Comparison of ENCODE assay signal across 33 cellular contexts in genomic region chr10:13665516-13666262, GRCh38.
"Had no signal": no experiment of that assay in that cellular context is flagged by ENCODE, and none has a peak within 500 bp of the region (broad histone marks: within the 10 kb centered on the region; RNA-seq: fewer than 3 reads in every experiment).

No MANE protein-coding gene starts in this region.

- H3K36me3 Mint-ChIP-seq: activated CD8-positive, alpha-beta memory T cell treated with anti-CD3 and anti-CD28 coated beads, Interleukin-2, amount 10 ng/mL, durations not matched to agents 7 days and 5 days; activated naive CD8-positive, alpha-beta T cell treated with anti-CD3 and anti-CD28 coated beads for 36 hours had no signal

- H3K27me3 Mint-ChIP-seq: activated B cell treated with CpG ODN at 0.5 μM for 24 hours; activated CD4-positive, alpha-beta memory T cell treated with anti-CD3 and anti-CD28 coated beads for 36 hours; activated CD4-positive, alpha-beta T cell treated with anti-CD3 and anti-CD28 coated beads for 36 hours; activated CD4-positive, alpha-beta T cell treated with anti-CD3 and anti-CD28 coated beads, Interleukin-2, amount 10 ng/mL, durations not matched to agents 24 days and 14 days; activated naive CD4-positive, alpha-beta T cell treated with anti-CD3 and anti-CD28 coated beads, Interleukin-2, amount 50 U/mL, for 24 hours; activated naive CD8-positive, alpha-beta T cell treated with anti-CD3 and anti-CD28 coated beads for 36 hours; activated naive CD8-positive, alpha-beta T cell treated with anti-CD3 and anti-CD28 coated beads, Interleukin-2, amount 50 U/mL, for 24 hours; T-helper 17 cell had no signal

- H3K27ac ChIP-seq: adrenal gland, body of pancreas, colonic mucosa, epithelial cell of prostate, esophagus squamous epithelium, gastroesophageal sphincter, WERI-Rb-1 had no signal

- H3K9me3 ChIP-seq: adrenal gland, body of pancreas, colonic mucosa, esophagus squamous epithelium, gastroesophageal sphincter had no signal

- H3K27me3 ChIP-seq: adrenal gland, body of pancreas, colonic mucosa, esophagus squamous epithelium, gastroesophageal sphincter had no signal

- H3K27ac Mint-ChIP-seq: activated B cell treated with CpG ODN at 0.5 μM for 24 hours; activated CD4-positive, alpha-beta memory T cell treated with anti-CD3 and anti-CD28 coated beads for 36 hours; activated CD4-positive, alpha-beta T cell treated with anti-CD3 and anti-CD28 coated beads for 36 hours; activated CD4-positive, alpha-beta T cell treated with anti-CD3 and anti-CD28 coated beads, Interleukin-2, amount 10 ng/mL, durations not matched to agents 24 days and 14 days; activated CD8-positive, alpha-beta memory T cell treated with anti-CD3 and anti-CD28 coated beads, Interleukin-2, amount 10 ng/mL, durations not matched to agents 7 days and 5 days; activated CD8-positive, alpha-beta T cell treated with anti-CD3 and anti-CD28 coated beads, Interleukin-2, amount 10 ng/mL, durations not matched to agents 7 days and 5 days; activated naive CD4-positive, alpha-beta T cell treated with anti-CD3 and anti-CD28 coated beads for 36 hours; activated naive CD4-positive, alpha-beta T cell treated with anti-CD3 and anti-CD28 coated beads, Interleukin-2, amount 50 U/mL, for 24 hours; activated naive CD8-positive, alpha-beta T cell treated with anti-CD3 and anti-CD28 coated beads for 36 hours; activated naive CD8-positive, alpha-beta T cell treated with anti-CD3 and anti-CD28 coated beads, Interleukin-2, amount 50 U/mL, for 24 hours; activated T-helper 1 cell treated with anti-CD3 and anti-CD28 coated beads, Interleukin-12 subunit alpha, Interleukin-12 subunit beta, Interleukin-2, Interleukin-4 antibody, amounts not matched to agents 30 ng/mL and 10 ng/mL and 1 ng/mL, durations not matched to agents 14 hours and 24 hours and 36 hours; activated T-helper 2 cell treated with anti-CD3 and anti-CD28 coated beads, Interferon-gamma antibody, Interleukin-2, Interleukin-4, amounts not matched to agents 10 μg/mL and 5 μg/mL and 100 μg/mL, durations not matched to agents 14 hours and 24 hours and 36 hours; T-helper 17 cell; T-helper 2 cell treated with Interferon-gamma antibody and Interleukin-4, amounts not matched to agents 5 μg/mL and 100 μg/mL, for 36 hours had no signal

- H3K9me3 Mint-ChIP-seq: activated B cell treated with CpG ODN at 0.5 μM for 24 hours; activated CD4-positive, alpha-beta memory T cell treated with anti-CD3 and anti-CD28 coated beads for 36 hours; activated CD4-positive, alpha-beta T cell treated with anti-CD3 and anti-CD28 coated beads, Interleukin-2, amount 10 ng/mL, durations not matched to agents 24 days and 14 days; activated naive CD4-positive, alpha-beta T cell treated with anti-CD3 and anti-CD28 coated beads for 36 hours; activated naive CD4-positive, alpha-beta T cell treated with anti-CD3 and anti-CD28 coated beads, Interleukin-2, amount 50 U/mL, for 24 hours; activated naive CD8-positive, alpha-beta T cell treated with anti-CD3 and anti-CD28 coated beads for 36 hours; activated naive CD8-positive, alpha-beta T cell treated with anti-CD3 and anti-CD28 coated beads, Interleukin-2, amount 50 U/mL, for 24 hours; activated T-helper 1 cell treated with anti-CD3 and anti-CD28 coated beads, Interleukin-12 subunit alpha, Interleukin-12 subunit beta, Interleukin-2, Interleukin-4 antibody, amounts not matched to agents 30 ng/mL and 10 ng/mL and 1 ng/mL, durations not matched to agents 14 hours and 24 hours and 36 hours; activated T-helper 2 cell treated with anti-CD3 and anti-CD28 coated beads, Interferon-gamma antibody, Interleukin-2, Interleukin-4, amounts not matched to agents 10 μg/mL and 5 μg/mL and 100 μg/mL, durations not matched to agents 14 hours and 24 hours and 36 hours; T-helper 2 cell treated with Interferon-gamma antibody and Interleukin-4, amounts not matched to agents 5 μg/mL and 100 μg/mL, for 36 hours had no signal

- H3K4me3 ChIP-seq: adrenal gland, body of pancreas, colonic mucosa, esophagus squamous epithelium, gastroesophageal sphincter had no signal

- H3K36me3 ChIP-seq: colonic mucosa, WERI-Rb-1 had no signal

- ATAC-seq: activated CD4-positive, alpha-beta T cell treated with anti-CD3 and anti-CD28 coated beads for 36 hours; activated CD8-positive, alpha-beta memory T cell treated with anti-CD3 and anti-CD28 coated beads, Interleukin-2, amount 10 ng/mL, durations not matched to agents 7 days and 5 days; activated CD8-positive, alpha-beta T cell treated with anti-CD3 and anti-CD28 coated beads, Interleukin-2, amount 10 ng/mL, durations not matched to agents 7 days and 5 days; activated naive CD8-positive, alpha-beta T cell treated with anti-CD3 and anti-CD28 coated beads, Interleukin-2, amount 50 U/mL, for 24 hours; body of pancreas; gastroesophageal sphincter; T-helper 17 cell had no signal

- H3K4me1 ChIP-seq: adrenal gland, colonic mucosa had no signal

- H3K4me3 Mint-ChIP-seq: activated B cell treated with CpG ODN at 0.5 μM for 24 hours; activated CD4-positive, alpha-beta memory T cell treated with anti-CD3 and anti-CD28 coated beads for 36 hours; activated CD4-positive, alpha-beta T cell treated with anti-CD3 and anti-CD28 coated beads for 36 hours; activated CD4-positive, alpha-beta T cell treated with anti-CD3 and anti-CD28 coated beads, Interleukin-2, amount 10 ng/mL, durations not matched to agents 24 days and 14 days; activated CD8-positive, alpha-beta memory T cell treated with anti-CD3 and anti-CD28 coated beads, Interleukin-2, amount 10 ng/mL, durations not matched to agents 7 days and 5 days; activated CD8-positive, alpha-beta T cell treated with anti-CD3 and anti-CD28 coated beads, Interleukin-2, amount 10 ng/mL, durations not matched to agents 7 days and 5 days; activated naive CD4-positive, alpha-beta T cell treated with anti-CD3 and anti-CD28 coated beads for 36 hours; activated naive CD4-positive, alpha-beta T cell treated with anti-CD3 and anti-CD28 coated beads, Interleukin-2, amount 50 U/mL, for 24 hours; activated naive CD8-positive, alpha-beta T cell treated with anti-CD3 and anti-CD28 coated beads for 36 hours; activated naive CD8-positive, alpha-beta T cell treated with anti-CD3 and anti-CD28 coated beads, Interleukin-2, amount 50 U/mL, for 24 hours; activated T-helper 1 cell treated with anti-CD3 and anti-CD28 coated beads, Interleukin-12 subunit alpha, Interleukin-12 subunit beta, Interleukin-2, Interleukin-4 antibody, amounts not matched to agents 30 ng/mL and 10 ng/mL and 1 ng/mL, durations not matched to agents 14 hours and 24 hours and 36 hours; T-helper 17 cell; T-helper 2 cell treated with Interferon-gamma antibody and Interleukin-4, amounts not matched to agents 5 μg/mL and 100 μg/mL, for 36 hours had no signal

- H3K4me1 Mint-ChIP-seq: activated B cell treated with CpG ODN at 0.5 μM for 24 hours; activated CD4-positive, alpha-beta T cell treated with anti-CD3 and anti-CD28 coated beads for 36 hours; activated naive CD4-positive, alpha-beta T cell treated with anti-CD3 and anti-CD28 coated beads, Interleukin-2, amount 50 U/mL, for 24 hours; activated naive CD8-positive, alpha-beta T cell treated with anti-CD3 and anti-CD28 coated beads for 36 hours had no signal

- DNase-seq: activated B cell treated with CpG ODN at 0.5 μM for 24 hours; activated CD4-positive, alpha-beta memory T cell treated with anti-CD3 and anti-CD28 coated beads for 36 hours; activated CD4-positive, alpha-beta T cell treated with anti-CD3 and anti-CD28 coated beads for 36 hours; activated CD4-positive, alpha-beta T cell treated with anti-CD3 and anti-CD28 coated beads, Interleukin-2, amount 10 ng/mL, durations not matched to agents 24 days and 14 days; activated CD4-positive, CD25-positive, alpha-beta regulatory T cell treated with anti-CD3 and anti-CD28 coated beads, Interleukin-2, amount 50 U/mL, for 72 hours; activated CD8-positive, alpha-beta memory T cell treated with anti-CD3 and anti-CD28 coated beads, Interleukin-2, amount 10 ng/mL, durations not matched to agents 7 days and 5 days; activated CD8-positive, alpha-beta memory T cell treated with anti-CD3 and anti-CD28 coated beads, Interleukin-2, amount 50 U/mL, for 4 hours; activated CD8-positive, alpha-beta T cell treated with anti-CD3 and anti-CD28 coated beads, Interleukin-2, amount 10 ng/mL, durations not matched to agents 7 days and 5 days; activated effector memory CD4-positive, alpha-beta T cell treated with anti-CD3 and anti-CD28 coated beads, Interleukin-2, amount 50 U/mL, for 16 hours; activated naive CD4-positive, alpha-beta T cell treated with anti-CD3 and anti-CD28 coated beads for 36 hours; activated naive CD8-positive, alpha-beta T cell treated with anti-CD3 and anti-CD28 coated beads for 36 hours; activated naive CD8-positive, alpha-beta T cell treated with anti-CD3 and anti-CD28 coated beads, Interleukin-2, amount 50 U/mL, for 24 hours; activated T-cell treated with anti-CD3 and anti-CD28 coated beads, Interleukin-2, amount 50 U/mL, for 1 hour; activated T-cell treated with anti-CD3 and anti-CD28 coated beads, Interleukin-2, amount 50 U/mL, for 48 hours; adrenal gland; amygdala; aorta; body of pancreas; caudate nucleus; colonic mucosa; effector CD8-positive, alpha-beta T cell; esophagus squamous epithelium; foreskin melanocyte; T-helper 1 cell; T-helper 17 cell; T1000; WERI-Rb-1 had no signal
